ENCODE assay signal across 21 cellular contexts in genomic region chr12:96106137-96106536, GRCh38.
"Had no signal": no experiment of that assay in that cellular context is flagged by ENCODE, and none has a peak within 500 bp of the region (broad histone marks: within the 10 kb centered on the region; RNA-seq: fewer than 3 reads in every experiment).

No MANE protein-coding gene starts in this region.

- H3K27ac ChIP-seq: epithelial cell of prostate, vagina had no signal

- H3K36me3 ChIP-seq: vagina had no signal

- H3K36me3 Mint-ChIP-seq: activated naive CD8-positive, alpha-beta T cell; brain; mesothelial cell of epicardium had no signal

- H3K4me1 Mint-ChIP-seq: brain, mesothelial cell of epicardium had no signal

- H3K27me3 Mint-ChIP-seq: activated B cell treated with CpG ODN at 0.5 μM for 24 hours; activated naive CD8-positive, alpha-beta T cell; effector memory CD8-positive, alpha-beta T cell had no signal

- H3K9me3 ChIP-seq: vagina had no signal

- H3K4me3 Mint-ChIP-seq: activated B cell treated with CpG ODN at 0.5 μM for 24 hours; activated naive CD8-positive, alpha-beta T cell; brain; effector memory CD8-positive, alpha-beta T cell; mesothelial cell of epicardium; stimulated activated naive CD8-positive, alpha-beta T cell treated with anti-CD3 and anti-CD28 coated beads, Interleukin-15, Interleukin-2, amounts not matched to agents 100 ng/mL and 50 ng/mL, for 24 hours had no signal

- H3K9me3 Mint-ChIP-seq: activated B cell treated with CpG ODN at 0.5 μM for 24 hours; effector memory CD8-positive, alpha-beta T cell; mesothelial cell of epicardium; stimulated activated naive CD8-positive, alpha-beta T cell treated with anti-CD3 and anti-CD28 coated beads, Interleukin-15, Interleukin-2, amounts not matched to agents 100 ng/mL and 50 ng/mL, for 24 hours had no signal

- H3K4me1 ChIP-seq: vagina had no signal

- H3K27me3 ChIP-seq: vagina had no signal

- H3K4me3 ChIP-seq: lung, vagina had no signal

- H3K27ac Mint-ChIP-seq: activated B cell treated with CpG ODN at 0.5 μM for 24 hours; brain; mesothelial cell of epicardium; progenitor cell of endocrine pancreas; stimulated activated naive CD8-positive, alpha-beta T cell treated with anti-CD3 and anti-CD28 coated beads, Interleukin-15, Interleukin-2, amounts not matched to agents 100 ng/mL and 50 ng/mL, for 24 hours had no signal

- ATAC-seq: effector memory CD8-positive, alpha-beta T cell had no signal

- DNase-seq: activated B cell treated with CpG ODN at 0.5 μM for 24 hours; activated CD4-positive, alpha-beta T cell treated with anti-CD3 and anti-CD28 coated beads for 48 hours; activated CD8-positive, alpha-beta memory T cell treated with anti-CD3 and anti-CD28 coated beads for 24 hours; activated CD8-positive, alpha-beta memory T cell treated with anti-CD3 and anti-CD28 coated beads, Interleukin-2, amount 50 U/mL, for 48 hours; activated gamma-delta T cell; caudate nucleus; effector memory CD8-positive, alpha-beta T cell; foreskin fibroblast; glutamatergic neuron; hippocampal formation; islet precursor cell; stimulated activated CD4-positive, alpha-beta T cell treated with anti-CD3 and anti-CD28 coated beads, Interleukin-2, amount 100 ng/mL, for 24 hours; trophoblast cell had no signal
